8 cellular contexts compared by ENCODE assay signal in the genomic region with DNA sequence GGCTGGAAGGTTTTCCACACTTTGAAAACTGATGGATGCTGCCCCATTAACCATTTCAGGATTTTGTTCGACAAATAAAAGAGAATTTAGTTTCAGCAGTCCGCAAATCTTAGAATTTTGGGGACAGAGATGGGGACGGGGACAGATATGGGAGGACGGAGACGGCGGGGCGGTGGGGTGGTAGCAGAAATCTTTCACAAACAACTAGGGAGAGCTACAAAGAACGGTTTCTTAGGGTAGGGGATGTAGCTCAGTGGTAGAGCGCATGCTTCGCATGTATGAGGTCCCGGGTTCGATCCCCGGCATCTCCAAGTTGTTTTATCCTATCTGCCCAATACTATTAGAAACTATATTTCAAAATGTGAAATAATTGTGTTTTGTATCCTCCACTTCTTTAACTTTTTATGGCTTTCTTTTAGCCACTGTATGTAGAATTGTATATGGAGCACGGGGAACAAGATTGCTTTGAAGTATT. TPM values are rescaled to one million over a fixed set of nuclear protein-coding genes. Genes with fewer than 3 reads are reported as not detected.
DNase-seq lines count a peak whose midpoint lies in the region; ATAC-seq and TF ChIP-seq lines count a peak whose summit lies in the region.

No MANE protein-coding gene starts in this region.

- H3K27me3 Mint-ChIP-seq in activated T-cell treated with anti-CD3 and anti-CD28 coated beads, Interleukin-2, amount 50 U/mL, for 24 hours: no peaks in the 10 kb centered on the region
- no peaks in the 10 kb centered on the region for H3K27me3 Mint-ChIP-seq in natural killer cell (ENCODE audit: low read depth in 2 of 2)

- H3K36me3 Mint-ChIP-seq in activated T-cell treated with anti-CD3 and anti-CD28 coated beads, Interleukin-2, amount 50 U/mL, for 24 hours (ENCODE audit: low read depth): peaks cover 5% of the 10 kb centered on the region
- no peaks in the 10 kb centered on the region for H3K36me3 Mint-ChIP-seq in natural killer cell

- H3K4me3 Mint-ChIP-seq in activated T-cell treated with anti-CD3 and anti-CD28 coated beads, Interleukin-2, amount 50 U/mL, for 24 hours: no peak overlapping the region
- H3K4me3 Mint-ChIP-seq in natural killer cell: no peak overlapping the region

- peaks cover 2% of the 10 kb centered on the region for H3K9me3 Mint-ChIP-seq in activated T-cell treated with anti-CD3 and anti-CD28 coated beads, Interleukin-2, amount 50 U/mL, for 24 hours
- H3K9me3 Mint-ChIP-seq in natural killer cell: no peaks in the 10 kb centered on the region

- TF ChIP-seq CTCF in fibroblast of mammary gland (conservative IDR thresholded peaks at IDR 0.05; ENCODE audit: control insufficient read depth, insufficient read depth, low read depth, low read length) (no peak), natural killer cell (IDR thresholded peaks at IDR 0.05) (no peak)

- H3K4me3 ChIP-seq in fibroblast of mammary gland (ENCODE audit: control insufficient read depth, low read depth, low read length): peak overlapping the region; percentile 67

- peaks cover 34% of the 10 kb centered on the region for H3K4me1 Mint-ChIP-seq in activated T-cell treated with anti-CD3 and anti-CD28 coated beads, Interleukin-2, amount 50 U/mL, for 24 hours (ENCODE audit: low read depth)
- peaks cover 24 to 25% of the 10 kb centered on the region in 2 donors for H3K4me1 Mint-ChIP-seq in natural killer cell

- no peak for TF ChIP-seq RAD21 in Ishikawa (IDR thresholded peaks at IDR 0.05; ENCODE audit: low read depth)

- no peak overlapping the region for H3K27ac Mint-ChIP-seq in activated T-cell treated with anti-CD3 and anti-CD28 coated beads, Interleukin-2, amount 50 U/mL, for 24 hours
- no peak overlapping the region for H3K27ac Mint-ChIP-seq in natural killer cell

- TF ChIP-seq EP300 in Ishikawa (IDR thresholded peaks at IDR 0.05; ENCODE audit: borderline replicate concordance): no peak

- intact Hi-C loops in natural killer cell (cut with micrococcal nuclease): loop anchor here (1.0 to 10.0 kb wide), 4 partner anchors 16 to 528 kb away; a partner anchor contains a TSS

- DNase-seq in AML-193 (lab: John Stamatoyannopoulos, UW): peak; percentile 84 to 93
- peak; percentile 95 for DNase-seq in OCI-M1 (lab: John Stamatoyannopoulos, UW)
- DNase-seq in activated T-cell treated with anti-CD3 and anti-CD28 coated beads, Interleukin-2, amount 50 U/mL, for 24 hours: peak; percentile 88
- peak; percentile 75 for DNase-seq in fibroblast of mammary gland (ENCODE audit: low read depth)
- DNase-seq in natural killer cell: peak; percentile 74
- peak; percentile 81 for DNase-seq in stimulated activated naive CD8-positive, alpha-beta T cell treated with anti-CD3 and anti-CD28 coated beads, Interleukin-15, Interleukin-2, amounts not matched to agents 100 U/mL and 50 U/mL, for 24 hours

- ATAC-seq in GM19397 (IDR thresholded peaks at IDR 0.05; ENCODE audit: unreplicated experiment): peak; percentile 41
- ATAC-seq in natural killer cell: peak; percentile 69 to 83 (median 78)
- ATAC-seq in stimulated activated naive CD8-positive, alpha-beta T cell treated with anti-CD3 and anti-CD28 coated beads, Interleukin-15, Interleukin-2, amounts not matched to agents 100 U/mL and 50 U/mL, for 24 hours: peak; percentile 57

TF ChIP-seq in Ishikawa, 13 proteins besides CTCF, POLR2A, EP300 and RAD21:
- TF ChIP-seq FOXM1 (IDR thresholded peaks at IDR 0.05; ENCODE audit: borderline replicate concordance, low read depth) (no peak), NFIC (IDR thresholded peaks at IDR 0.05) (no peak; the same call in 1 of the 2 replicates), TAF1 (IDR thresholded peaks at IDR 0.05; ENCODE audit: low read depth) (no peak), CREB1 (IDR thresholded peaks at IDR 0.05; ENCODE audit: low read depth) (no peak), TCF12 (IDR thresholded peaks at IDR 0.05; ENCODE audit: low read depth) (no peak), CEBPB (IDR thresholded peaks at IDR 0.05) (0 out of 2 replicates have a peak, but pooled peaks have one; percentile 18), TEAD4 (IDR thresholded peaks at IDR 0.05) (peak; percentile 92), MAX (IDR thresholded peaks at IDR 0.05) (no peak), USF1 (IDR thresholded peaks at IDR 0.05) (no peak; the same call in 1 of the 2 replicates), YY1 (IDR thresholded peaks at IDR 0.05; ENCODE audit: low read depth) (peak; percentile 30; the same call in 1 of the 2 replicates), ZBTB7A (IDR thresholded peaks at IDR 0.05; ENCODE audit: low read depth) (no peak), EGR1 (IDR thresholded peaks at IDR 0.05) (no peak)
- TF ChIP-seq, protein P1, sequence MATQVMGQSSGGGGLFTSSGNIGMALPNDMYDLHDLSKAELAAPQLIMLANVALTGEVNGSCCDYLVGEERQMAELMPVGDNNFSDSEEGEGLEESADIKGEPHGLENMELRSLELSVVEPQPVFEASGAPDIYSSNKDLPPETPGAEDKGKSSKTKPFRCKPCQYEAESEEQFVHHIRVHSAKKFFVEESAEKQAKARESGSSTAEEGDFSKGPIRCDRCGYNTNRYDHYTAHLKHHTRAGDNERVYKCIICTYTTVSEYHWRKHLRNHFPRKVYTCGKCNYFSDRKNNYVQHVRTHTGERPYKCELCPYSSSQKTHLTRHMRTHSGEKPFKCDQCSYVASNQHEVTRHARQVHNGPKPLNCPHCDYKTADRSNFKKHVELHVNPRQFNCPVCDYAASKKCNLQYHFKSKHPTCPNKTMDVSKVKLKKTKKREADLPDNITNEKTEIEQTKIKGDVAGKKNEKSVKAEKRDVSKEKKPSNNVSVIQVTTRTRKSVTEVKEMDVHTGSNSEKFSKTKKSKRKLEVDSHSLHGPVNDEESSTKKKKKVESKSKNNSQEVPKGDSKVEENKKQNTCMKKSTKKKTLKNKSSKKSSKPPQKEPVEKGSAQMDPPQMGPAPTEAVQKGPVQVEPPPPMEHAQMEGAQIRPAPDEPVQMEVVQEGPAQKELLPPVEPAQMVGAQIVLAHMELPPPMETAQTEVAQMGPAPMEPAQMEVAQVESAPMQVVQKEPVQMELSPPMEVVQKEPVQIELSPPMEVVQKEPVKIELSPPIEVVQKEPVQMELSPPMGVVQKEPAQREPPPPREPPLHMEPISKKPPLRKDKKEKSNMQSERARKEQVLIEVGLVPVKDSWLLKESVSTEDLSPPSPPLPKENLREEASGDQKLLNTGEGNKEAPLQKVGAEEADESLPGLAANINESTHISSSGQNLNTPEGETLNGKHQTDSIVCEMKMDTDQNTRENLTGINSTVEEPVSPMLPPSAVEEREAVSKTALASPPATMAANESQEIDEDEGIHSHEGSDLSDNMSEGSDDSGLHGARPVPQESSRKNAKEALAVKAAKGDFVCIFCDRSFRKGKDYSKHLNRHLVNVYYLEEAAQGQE (IDR thresholded peaks at IDR 0.05; ENCODE audit: low read depth): no peak

RNA-seq across cellular contexts. Expression of gene HMGN4, which starts 15.1 kb away (rescaled TPM):
- total RNA-seq in natural killer cell: 10 to 100 TPM; 55.7 to 80.6 (median 70.3) TPM

RNA-seq across cellular contexts. Expression of gene ABT1, which starts 43.5 kb away (rescaled TPM):
- total RNA-seq in natural killer cell: 10 to 100 TPM; 23.9 to 30.7 (median 29.9) TPM

RNA-seq across cellular contexts. Expression of gene BTN1A1, which starts 53.2 kb away (rescaled TPM):
- total RNA-seq in natural killer cell: not detected

Comparison
In these comparisons a context has a peak if more than half of its experiments do, and no peak if none do; other contexts are left out.
1. Peak in every context shown above with its lines: DNase-seq, ATAC-seq and H3K4me3 ChIP-seq.